ENCODE assay signal across 8 cellular contexts in genomic region chr19:14419038-14419813, GRCh38. TPM values are rescaled to one million over a fixed set of nuclear protein-coding genes. Genes with fewer than 3 reads are reported as not detected.
DNase-seq lines count a peak whose midpoint lies in the region; ATAC-seq and TF ChIP-seq lines count a peak whose summit lies in the region.

Gene DDX39A, minus strand, starts transcription at chr19:14419341. Its CDS starts 6,121 bp downstream, at chr19:14413220.

- H3K27me3 ChIP-seq in HUES64 (ENCODE audit: insufficient read depth, low read length): no peaks in the 10 kb centered on the region
- H3K27me3 ChIP-seq in OCI-LY1 (ENCODE audit: insufficient read depth, low read length): no peaks in the 10 kb centered on the region

- H3K36me3 ChIP-seq in HUES64 (ENCODE audit: insufficient read depth, low read length) (peaks cover 20% of the 10 kb centered on the region), OCI-LY1 (ENCODE audit: insufficient read depth, low read length) (peaks cover 33% of the 10 kb centered on the region)

- peaks cover 5% of the 10 kb centered on the region; the same call in 1 of the 2 replicates for H3K4me1 ChIP-seq in HUES64 (ENCODE audit: insufficient read depth, low read length)
- peaks cover 34% of the 10 kb centered on the region for H3K4me1 ChIP-seq in OCI-LY1 (ENCODE audit: insufficient read depth, low read length, severe bottlenecking)

- peak within 1 kb of the TSS; percentile 58; the same call in 1 of the 2 replicates for H2AFZ ChIP-seq in OCI-LY1 (ENCODE audit: low read length)

- TF ChIP-seq CTCF in Calu3 (IDR thresholded peaks at IDR 0.05; ENCODE audit: unreplicated experiment): no peak
- no peak for TF ChIP-seq CTCF in OCI-LY1 (IDR thresholded peaks at IDR 0.05; ENCODE audit: low read length)
- no peak for TF ChIP-seq CTCF in endothelial cell (IDR thresholded peaks at IDR 0.05; ENCODE audit: unreplicated experiment)
- TF ChIP-seq CTCF in mesothelial cell of epicardium (IDR thresholded peaks at IDR 0.05; ENCODE audit: unreplicated experiment): no peak

- CTCF ChIA-PET in Calu3 (lab: Charles Lee): no interaction called here

- H3K27ac Mint-ChIP-seq in Calu3 (ENCODE audit: unreplicated experiment) (peak within 1 kb of the TSS; percentile 84), endothelial cell (ENCODE audit: unreplicated experiment) (peak within 1 kb of the TSS; percentile 98), mesothelial cell of epicardium (peak within 1 kb of the TSS; percentile 99)

- H3K36me3 Mint-ChIP-seq in Calu3 (ENCODE audit: insufficient read depth, unreplicated experiment) (peaks cover 47% of the 10 kb centered on the region), endothelial cell (ENCODE audit: low read depth, unreplicated experiment) (peaks cover 19% of the 10 kb centered on the region), mesothelial cell of epicardium (peaks cover 5% of the 10 kb centered on the region)

- peaks cover 47% of the 10 kb centered on the region for H3K79me2 ChIP-seq in OCI-LY1 (ENCODE audit: insufficient read depth, low read length)

- BruUV-seq in Calu3 (replicated peaks; lab: Mats Ljungman, UMichigan): no TSS peak

- intact Hi-C loops in Calu3 (cut with micrococcal nuclease; ENCODE audit: unreplicated experiment): no loop called here

- DNase-seq in Calu3 (peak; percentile 93), endothelial cell (ENCODE audit: low spot score) (peak; percentile 93), mesothelial cell of epicardium (ENCODE audit: low spot score in 2 of 2, unreplicated experiment in 2 of 2) (peak; percentile 92 to 94)
- DNase-seq in activated CD8-positive, alpha-beta memory T cell treated with anti-CD3 and anti-CD28 coated beads, Interleukin-2, amount 50 U/mL, for 4 hours: peak; percentile 92
- peak; percentile 95 to 98 for DNase-seq in stimulated activated CD8-positive, alpha-beta memory T cell treated with anti-CD3 and anti-CD28 coated beads, Interleukin-15, amount 100 ng/mL, for 48 hours (ENCODE audit: low read depth in 2 of 2)

- H3K4me3 Mint-ChIP-seq in Calu3 (ENCODE audit: low read depth, unreplicated experiment): peak within 1 kb of the TSS; percentile 75
- peak within 1 kb of the TSS; percentile 98 for H3K4me3 Mint-ChIP-seq in endothelial cell (ENCODE audit: unreplicated experiment)
- H3K4me3 Mint-ChIP-seq in mesothelial cell of epicardium: peak within 1 kb of the TSS; percentile 94

- no peaks in the 10 kb centered on the region for H3K9me2 ChIP-seq in OCI-LY1 (ENCODE audit: low read depth, low read length)

- under 1% methylated on average over 67 of the region's 67 CpGs for WGBS in HUES64

- H3K9me3 ChIP-seq in HUES64 (ENCODE audit: insufficient read depth, low read depth, low read length): no peaks in the 10 kb centered on the region
- no peaks in the 10 kb centered on the region for H3K9me3 ChIP-seq in OCI-LY1 (ENCODE audit: low read length)

- H4K20me1 ChIP-seq in OCI-LY1 (ENCODE audit: insufficient read depth, low read length): no peaks in the 10 kb centered on the region

- H3K4me1 Mint-ChIP-seq in Calu3 (ENCODE audit: low read depth, unreplicated experiment) (peaks cover 24% of the 10 kb centered on the region), endothelial cell (ENCODE audit: unreplicated experiment) (peaks cover 20% of the 10 kb centered on the region), mesothelial cell of epicardium (peaks cover 25% of the 10 kb centered on the region)

- H3K9me3 Mint-ChIP-seq in Calu3 (ENCODE audit: low read depth, unreplicated experiment) (no peaks in the 10 kb centered on the region), endothelial cell (ENCODE audit: unreplicated experiment) (no peaks in the 10 kb centered on the region), mesothelial cell of epicardium (no peaks in the 10 kb centered on the region)

- ATAC-seq in GM21447 (IDR thresholded peaks at IDR 0.05; ENCODE audit: unreplicated experiment): peak; percentile 87

- H3K27me3 Mint-ChIP-seq in Calu3 (ENCODE audit: unreplicated experiment) (no peaks in the 10 kb centered on the region), endothelial cell (ENCODE audit: unreplicated experiment) (peaks cover 3% of the 10 kb centered on the region), mesothelial cell of epicardium (ENCODE audit: low read depth) (no peaks in the 10 kb centered on the region)

- H3K4me3 ChIP-seq in HUES64 (ENCODE audit: low read length) (peak within 1 kb of the TSS; percentile 86), OCI-LY1 (ENCODE audit: low read depth, low read length, poor library complexity, severe bottlenecking) (peak within 1 kb of the TSS; percentile 97)

- H3K27ac ChIP-seq in HUES64 (ENCODE audit: low read depth, low read length) (peak within 1 kb of the TSS; percentile 94), OCI-LY1 (ENCODE audit: low read depth, low read length, poor library complexity, severe bottlenecking) (peak within 1 kb of the TSS; percentile 84)

- H3F3A ChIP-seq in OCI-LY1 (ENCODE audit: insufficient read depth, low read length): no peaks in the 10 kb centered on the region

- H3K9ac ChIP-seq in HUES64 (ENCODE audit: low read depth, low read length) (peak within 1 kb of the TSS; percentile 86), OCI-LY1 (ENCODE audit: low read length) (peak within 1 kb of the TSS; percentile 99)

- peak within 1 kb of the TSS; percentile 89 for H3K4me2 ChIP-seq in OCI-LY1 (ENCODE audit: low read length)

RNA-seq across cellular contexts. Expression of gene DDX39A, which starts in this region (rescaled TPM):
- total RNA-seq in Calu3 (2022): 96.1 and 104 TPM in 2 replicates
- 114 TPM for polyA plus RNA-seq in HUES64 (2013, experiment 1 of 2)
- 96.7 TPM for polyA plus RNA-seq in HUES64 (2013, experiment 2 of 2)
- 81.1 TPM for total RNA-seq in endothelial cell (ENCODE audit: unreplicated experiment)
- 66.9 to 68.6 TPM (median 67.6 TPM) in 3 replicates for total RNA-seq in mesothelial cell of epicardium

Comparison
In these comparisons a context has a peak if more than half of its experiments do, and no peak if none do; other contexts are left out.
1. Peak in every context shown above with its lines: DNase-seq, ATAC-seq, H3K4me3 ChIP-seq and H3K27ac ChIP-seq.